1 cellular context compared by ENCODE assay signal in genomic region chr16:69240336-69240735, GRCh38.
TF ChIP-seq lines count a peak whose summit lies in the region.

No MANE protein-coding gene starts in this region.

TF ChIP-seq in SK-N-SH treated with all-trans-retinoic acid at 6 μM for 48 hours, 23 proteins besides CTCF, POLR2A, EP300 and RAD21 (continued from another document):
- TF ChIP-seq TSHZ2 (CRISPR knock-in tag; IDR thresholded peaks at IDR 0.05) (no peak), OSR1 (CRISPR knock-in tag; IDR thresholded peaks at IDR 0.05) (no peak), ZNF565 (CRISPR knock-in tag; conservative IDR thresholded peaks at IDR 0.05; ENCODE audit: low read depth) (no peak), PPARA (CRISPR knock-in tag; IDR thresholded peaks at IDR 0.05; ENCODE audit: borderline replicate concordance) (no peak), POU6F1 (CRISPR knock-in tag; IDR thresholded peaks at IDR 0.05; ENCODE audit: borderline replicate concordance, low read depth) (no peak), RARB (CRISPR knock-in tag; IDR thresholded peaks at IDR 0.05) (no peak), TOX (CRISPR knock-in tag; IDR thresholded peaks at IDR 0.05; ENCODE audit: borderline replicate concordance) (no peak), ESRRG (CRISPR knock-in tag; IDR thresholded peaks at IDR 0.05) (no peak), ZNF8 (CRISPR knock-in tag; IDR thresholded peaks at IDR 0.05) (no peak)
- TF ChIP-seq, protein P1, sequence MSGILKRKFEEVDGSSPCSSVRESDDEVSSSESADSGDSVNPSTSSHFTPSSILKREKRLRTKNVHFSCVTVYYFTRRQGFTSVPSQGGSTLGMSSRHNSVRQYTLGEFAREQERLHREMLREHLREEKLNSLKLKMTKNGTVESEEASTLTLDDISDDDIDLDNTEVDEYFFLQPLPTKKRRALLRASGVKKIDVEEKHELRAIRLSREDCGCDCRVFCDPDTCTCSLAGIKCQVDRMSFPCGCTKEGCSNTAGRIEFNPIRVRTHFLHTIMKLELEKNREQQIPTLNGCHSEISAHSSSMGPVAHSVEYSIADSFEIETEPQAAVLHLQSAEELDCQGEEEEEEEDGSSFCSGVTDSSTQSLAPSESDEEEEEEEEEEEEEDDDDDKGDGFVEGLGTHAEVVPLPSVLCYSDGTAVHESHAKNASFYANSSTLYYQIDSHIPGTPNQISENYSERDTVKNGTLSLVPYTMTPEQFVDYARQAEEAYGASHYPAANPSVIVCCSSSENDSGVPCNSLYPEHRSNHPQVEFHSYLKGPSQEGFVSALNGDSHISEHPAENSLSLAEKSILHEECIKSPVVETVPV (CRISPR knock-in tag; IDR thresholded peaks at IDR 0.05): no peak
TF ChIP-seq in SK-N-SH treated with all-trans-retinoic acid at 6 μM for 48 hours: peak in this region for 0.
